Comparison of ENCODE assay signal across 31 cellular contexts in the genomic region with DNA sequence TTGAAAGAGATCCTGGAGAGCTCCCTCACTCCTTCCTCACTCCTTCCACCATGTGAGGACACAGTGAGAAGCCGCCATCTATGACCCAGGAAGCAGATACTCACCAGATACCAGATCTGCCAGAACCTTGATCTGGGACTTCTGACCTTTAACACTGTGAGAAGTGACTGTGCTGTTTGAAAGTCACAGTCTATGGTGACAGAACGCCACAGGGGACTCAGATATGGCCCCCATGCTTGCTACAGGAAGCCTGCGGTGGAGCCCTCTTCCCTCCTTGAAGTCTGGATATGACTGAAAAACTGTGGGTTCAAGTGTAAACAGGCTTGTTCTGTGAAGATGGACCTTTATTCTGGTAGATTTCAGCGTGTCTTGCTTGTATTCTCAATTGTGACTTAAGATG.
DNase-seq lines count a peak whose midpoint lies in the region; ATAC-seq, FAIRE-seq and TF ChIP-seq lines count a peak whose summit lies in the region.
"Had no signal": no experiment of that assay in that cellular context is flagged by ENCODE, and none has a peak within 500 bp of the region (broad histone marks: within the 10 kb centered on the region; RNA-seq: fewer than 3 reads in every experiment).

No MANE protein-coding gene starts in this region.

- H3K36me3 Mint-ChIP-seq in Caco-2 (ENCODE audit: insufficient read depth, unreplicated experiment), result peaks cover 9% of the 10 kb centered on the region
- H3K36me3 Mint-ChIP-seq in astrocyte (ENCODE audit: low read depth, unreplicated experiment), result no peaks in the 10 kb centered on the region
- H3K36me3 Mint-ChIP-seq in naive B cell, result peaks cover 9 to 20% of the 10 kb centered on the region in 2 donors
- H3K36me3 Mint-ChIP-seq: activated naive CD4-positive, alpha-beta T cell treated with anti-CD3 and anti-CD28 coated beads, Interleukin-2, amount 10 ng/mL, durations not matched to agents 7 days and 5 days; T-cell had no signal

- H3K27ac ChIP-seq in A549 (peak overlapping the region; percentile 38 to 72; a peak in 5 of 6 replicates), astrocyte (ENCODE audit: low read depth, low read length) (no peak overlapping the region)
- H3K27ac ChIP-seq: heart right ventricle, SJSA1 had no signal

- no peaks in the 10 kb centered on the region for H3K27me3 Mint-ChIP-seq in Caco-2 (ENCODE audit: insufficient read depth, unreplicated experiment)
- no peaks in the 10 kb centered on the region for H3K27me3 Mint-ChIP-seq in astrocyte (ENCODE audit: low read depth, unreplicated experiment)
- H3K27me3 Mint-ChIP-seq in naive B cell, result no peaks in the 10 kb centered on the region
- H3K27me3 Mint-ChIP-seq: activated naive CD4-positive, alpha-beta T cell treated with anti-CD3 and anti-CD28 coated beads, Interleukin-2, amount 10 ng/mL, durations not matched to agents 7 days and 5 days; CD4-positive, CD25-positive, alpha-beta regulatory T cell had no signal

- intact Hi-C loops in Caco-2 (cut with micrococcal nuclease; ENCODE audit: unreplicated experiment), result loop anchor here (10.0 kb wide), 2 partner anchors 258 to 298 kb away; a partner anchor contains a TSS

- no peak for TF ChIP-seq RAD21 in A549 (conservative IDR thresholded peaks at IDR 0.05 in 1 of 2, IDR thresholded peaks at IDR 0.05 in 1 of 2)

- no peaks in the 10 kb centered on the region for H3K36me3 ChIP-seq in Caco-2 (ENCODE audit: control insufficient read depth, insufficient read depth, low read length)
- no peaks in the 10 kb centered on the region for H3K36me3 ChIP-seq in astrocyte (ENCODE audit: insufficient read depth, low read length)
- H3K36me3 ChIP-seq: heart right ventricle, SJSA1, suprapubic skin had no signal

- ATAC-seq in A549 (no peak), naive B cell (ENCODE audit: low read depth in 2 of 2) (no peak), GM21447 (IDR thresholded peaks at IDR 0.05; ENCODE audit: unreplicated experiment) (no peak)
- ATAC-seq: effector memory CD8-positive, alpha-beta T cell; heart right ventricle; HepG2; T-cell had no signal

- POLR2A ChIA-PET in A549 (lab: Yijun Ruan, JAX), result interaction anchor here (1.4 kb wide), 1 partner anchor 289 kb away, joined by 3 read pairs; no protein-coding TSS in a partner anchor
- POLR2A ChIA-PET in Caco-2 (lab: Charles Lee), result no interaction called here

- H2AFZ ChIP-seq in astrocyte (ENCODE audit: low read depth, low read length), result no peak overlapping the region

- H3K4me1 Mint-ChIP-seq in Caco-2 (ENCODE audit: low read depth, unreplicated experiment) (peaks cover 30% of the 10 kb centered on the region), astrocyte (ENCODE audit: low read depth, unreplicated experiment) (peaks cover 20% of the 10 kb centered on the region), naive B cell (peaks cover 45 to 55% (median 52%) of the 10 kb centered on the region in 3 donors)

- H3K27ac Mint-ChIP-seq in Caco-2 (ENCODE audit: unreplicated experiment) (peak overlapping the region; percentile 92), astrocyte (ENCODE audit: unreplicated experiment) (peak overlapping the region; percentile 55), naive B cell (peak overlapping the region in 5 of 6 donors; percentile 48 to 96 (median 70))
- H3K27ac Mint-ChIP-seq: activated naive CD4-positive, alpha-beta T cell treated with anti-CD3 and anti-CD28 coated beads, Interleukin-2, amount 10 ng/mL, durations not matched to agents 7 days and 5 days; effector memory CD8-positive, alpha-beta T cell; T-cell had no signal

- H3K4me3 ChIP-seq in A549 (no peak overlapping the region), Caco-2 (ENCODE audit: low read depth, low read length) (no peak overlapping the region), astrocyte (ENCODE audit: insufficient read depth, low read depth, low read length) (no peak overlapping the region)
- H3K4me3 ChIP-seq: heart right ventricle, SJSA1, skin epidermis, suprapubic skin had no signal

- TF ChIP-seq POLR2A in A549 (IDR thresholded peaks at IDR 0.05; ENCODE audit: low read length) (no peak), erythroblast (IDR thresholded peaks at IDR 0.05; ENCODE audit: low read length) (no peak)

- no peaks in the 10 kb centered on the region for H3K9me3 ChIP-seq in A549
- H3K9me3 ChIP-seq in Caco-2, result no peaks in the 10 kb centered on the region
- H3K9me3 ChIP-seq in astrocyte (ENCODE audit: insufficient read depth, low read depth, low read length), result no peaks in the 10 kb centered on the region
- H3K9me3 ChIP-seq: heart right ventricle, SJSA1, suprapubic skin had no signal

- 65% methylated on average over 4 of the region's 4 CpGs for WGBS in A549 (ENCODE audit: missing lambda C conversion rate)

- peaks cover 11% of the 10 kb centered on the region for H3K9me3 Mint-ChIP-seq in Caco-2 (ENCODE audit: unreplicated experiment)
- peaks cover 7% of the 10 kb centered on the region for H3K9me3 Mint-ChIP-seq in astrocyte (ENCODE audit: unreplicated experiment)
- H3K9me3 Mint-ChIP-seq in naive B cell, result peaks cover 5 to 28% (median 15%) of the 10 kb centered on the region in 7 donors

- H3K79me2 ChIP-seq in astrocyte (ENCODE audit: insufficient read depth, low read length), result no peaks in the 10 kb centered on the region

- H4K20me1 ChIP-seq in astrocyte (ENCODE audit: insufficient read depth, low read length), result no peaks in the 10 kb centered on the region

- H3K27me3 ChIP-seq in Caco-2 (replicated peaks; ENCODE audit: control insufficient read depth, insufficient read depth, low read length) (no peaks in the 10 kb centered on the region), astrocyte (ENCODE audit: insufficient read depth, low read length) (no peaks in the 10 kb centered on the region)
- H3K27me3 ChIP-seq: heart right ventricle, SJSA1, suprapubic skin had no signal

- CTCF ChIA-PET in A549 (lab: Yijun Ruan, JAX), result interaction anchor here (1.1 to 1.2 kb wide), 2 partner anchors 20 to 290 kb away, joined by 4 to 5 read pairs; no protein-coding TSS in a partner anchor
- CTCF ChIA-PET in Caco-2 (lab: Charles Lee), result no interaction called here

- H3K4me1 ChIP-seq in A549 (peaks cover 21% of the 10 kb centered on the region), Caco-2 (peaks cover 29% of the 10 kb centered on the region), astrocyte (ENCODE audit: insufficient read depth, low read length) (peaks cover 14% of the 10 kb centered on the region)

- no peak overlapping the region; the same call in 2 of the 3 replicates for H3K4me2 ChIP-seq in A549
- H3K4me2 ChIP-seq in astrocyte (ENCODE audit: low read length), result no peak overlapping the region

- H3K4me3 Mint-ChIP-seq in Caco-2 (ENCODE audit: unreplicated experiment) (no peak overlapping the region), astrocyte (ENCODE audit: unreplicated experiment) (no peak overlapping the region), naive B cell (peak overlapping the region in 6 of 8 donors; percentile 13 to 59 (median 32))
- H3K4me3 Mint-ChIP-seq: activated naive CD4-positive, alpha-beta T cell treated with anti-CD3 and anti-CD28 coated beads, Interleukin-2, amount 10 ng/mL, durations not matched to agents 7 days and 5 days; CD4-positive, CD25-positive, alpha-beta regulatory T cell; effector memory CD8-positive, alpha-beta T cell; T-cell had no signal

- no TSS peak for BruUV-seq in Caco-2 (replicated peaks; lab: Mats Ljungman, UMichigan)

- peak overlapping the region; percentile 39 for H3K9ac ChIP-seq in astrocyte (ENCODE audit: low read length)

- no peak for TF ChIP-seq EP300 in A549 (IDR thresholded peaks at IDR 0.05)

- FAIRE-seq in A549 (lab: Jason Lieb, UNC) (no peak), astrocyte (lab: Jason Lieb, UNC) (no peak)
- FAIRE-seq: colon, HepG2, TTC549 had no signal

- DNase-seq in A549 (ENCODE audit: low read depth in 1 of 2, low spot score in 1 of 2) (no peak), Caco-2 (no peak), astrocyte (ENCODE audit: low read depth) (no peak), naive B cell (no peak), erythroblast (lab: John Stamatoyannopoulos, UW) (no peak), HuH-7.5 (ENCODE audit: low spot score) (no peak), AML-193 (lab: John Stamatoyannopoulos, UW) (no peak)
- DNase-seq: activated CD4-positive, CD25-positive, alpha-beta regulatory T cell treated with anti-CD3 and anti-CD28 coated beads, Interleukin-2, amount 50 U/mL, for 72 hours; activated naive CD4-positive, alpha-beta T cell treated with anti-CD3 and anti-CD28 coated beads, Interleukin-2, amount 10 ng/mL, durations not matched to agents 7 days and 5 days; activated T-cell treated with anti-CD3 and anti-CD28 coated beads, Interleukin-2, amount 50 U/mL, for 48 hours; anterior cingulate cortex; effector memory CD8-positive, alpha-beta T cell; foreskin fibroblast; GOT3; heart right ventricle; Kasumi-1; left colon; MV-4-11; NCI-H446; NCI-H774; RPMI8226; stimulated activated CD4-positive, alpha-beta T cell treated with anti-CD3 and anti-CD28 coated beads, Interleukin-2, amount 100 ng/mL, for 24 hours; T-cell had no signal

- TF ChIP-seq CTCF in A549 (IDR thresholded peaks at IDR 0.05) (no peak), Caco-2 (IDR thresholded peaks at IDR 0.05; ENCODE audit: insufficient read depth in 1 of 2, low read depth in 1 of 2, low read length in 1 of 2, severe bottlenecking in 1 of 2, unreplicated experiment in 1 of 2) (no peak), astrocyte (IDR thresholded peaks at IDR 0.05; ENCODE audit: insufficient read depth, low read depth, low read length) (no peak)

TF ChIP-seq in A549, 52 proteins besides CTCF, POLR2A, EP300 and RAD21 (continues in another document):
- TF ChIP-seq PHF8 (IDR thresholded peaks at IDR 0.05; ENCODE audit: borderline replicate concordance, low read depth), result no peak
- TF ChIP-seq CBX8 (IDR thresholded peaks at IDR 0.05), result no peak
- TF ChIP-seq, protein P1, sequence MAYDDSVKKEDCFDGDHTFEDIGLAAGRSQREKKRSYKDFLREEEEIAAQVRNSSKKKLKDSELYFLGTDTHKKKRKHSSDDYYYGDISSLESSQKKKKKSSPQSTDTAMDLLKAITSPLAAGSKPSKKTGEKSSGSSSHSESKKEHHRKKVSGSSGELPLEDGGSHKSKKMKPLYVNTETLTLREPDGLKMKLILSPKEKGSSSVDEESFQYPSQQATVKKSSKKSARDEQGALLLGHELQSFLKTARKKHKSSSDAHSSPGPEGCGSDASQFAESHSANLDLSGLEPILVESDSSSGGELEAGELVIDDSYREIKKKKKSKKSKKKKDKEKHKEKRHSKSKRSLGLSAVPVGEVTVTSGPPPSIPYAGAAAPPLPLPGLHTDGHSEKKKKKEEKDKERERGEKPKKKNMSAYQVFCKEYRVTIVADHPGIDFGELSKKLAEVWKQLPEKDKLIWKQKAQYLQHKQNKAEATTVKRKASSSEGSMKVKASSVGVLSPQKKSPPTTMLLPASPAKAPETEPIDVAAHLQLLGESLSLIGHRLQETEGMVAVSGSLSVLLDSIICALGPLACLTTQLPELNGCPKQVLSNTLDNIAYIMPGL (CRISPR knock-in tag; IDR thresholded peaks at IDR 0.05; ENCODE audit: borderline replicate concordance), result no peak
- TF ChIP-seq SREBF2 (IDR thresholded peaks at IDR 0.05), result no peak
- no peak for TF ChIP-seq RCOR1 (IDR thresholded peaks at IDR 0.05; ENCODE audit: low read depth, low read length)
- no peak for TF ChIP-seq HDAC2 (IDR thresholded peaks at IDR 0.05)

Comparison
In these comparisons a context has a peak if more than half of its experiments do, and no peak if none do; other contexts are left out.
1. H3K4me3 Mint-ChIP-seq: peak in naive B cell (6 of 8); none in Caco-2 (single experiment) and astrocyte (single experiment).
2. Peak in every context shown above with its lines, with median percentiles within 50 percentile points of each other: H3K27ac Mint-ChIP-seq.